8 cellular contexts compared by ENCODE assay signal in genomic region chr7:25179771-25180591, GRCh38. TPM values are rescaled to one million over a fixed set of nuclear protein-coding genes. Genes with fewer than 3 reads are reported as not detected.
DNase-seq lines count a peak whose midpoint lies in the region; ATAC-seq and TF ChIP-seq lines count a peak whose summit lies in the region.

No MANE protein-coding gene starts in this region.

- 0% methylated on average over 8 of the region's 74 CpGs for WGBS in right lobe of liver (ENCODE audit: insufficient coverage, low coverage, low lambda C conversion rate, missing lambda C conversion rate)

- intact Hi-C loops in right lobe of liver (cut with DNase I), result no loop called here

- H3K9me3 ChIP-seq in CD4-positive, CD25-positive, alpha-beta regulatory T cell (ENCODE audit: control insufficient read depth in 2 of 2, low read length in 2 of 2), result no peaks in the 10 kb centered on the region
- H3K9me3 ChIP-seq in right lobe of liver, result no peaks in the 10 kb centered on the region

- TF ChIP-seq CTCF in right lobe of liver (IDR thresholded peaks at IDR 0.05), result peak; percentile 58 to 93 (median 88)

- peak overlapping the region; percentile 82 for H3K27ac ChIP-seq in CD4-positive, CD25-positive, alpha-beta regulatory T cell (ENCODE audit: insufficient read depth, low read length, poor library complexity, severe bottlenecking)
- peak overlapping the region; percentile 59 to 75 (median 71) for H3K27ac ChIP-seq in right lobe of liver

- ATAC-seq in CD4-positive, CD25-positive, alpha-beta regulatory T cell (ENCODE audit: low read depth in 2 of 2), result peak; percentile 96
- ATAC-seq in GM19372 (IDR thresholded peaks at IDR 0.05; ENCODE audit: low read depth, unreplicated experiment), result peak; percentile 95
- peak; percentile 95 for ATAC-seq in HG03520 (IDR thresholded peaks at IDR 0.05; ENCODE audit: unreplicated experiment)
- peak; percentile 98 to 99 (median 98) for ATAC-seq in right lobe of liver

- no peaks in the 10 kb centered on the region for H3K27me3 ChIP-seq in CD4-positive, CD25-positive, alpha-beta regulatory T cell (ENCODE audit: control insufficient read depth, insufficient read depth, low read length)
- H3K27me3 ChIP-seq in right lobe of liver, result no peaks in the 10 kb centered on the region

- peak overlapping the region; percentile 70 for H3K4me3 ChIP-seq in CD4-positive, CD25-positive, alpha-beta regulatory T cell (ENCODE audit: low read depth, low read length)
- H3K4me3 ChIP-seq in right lobe of liver, result peak overlapping the region; percentile 72 to 74 (median 74)

- peak overlapping the region; percentile 89 to 95 (median 92) for H3K4me3 Mint-ChIP-seq in CD4-positive, CD25-positive, alpha-beta regulatory T cell
- H3K4me3 Mint-ChIP-seq in activated CD4-positive, alpha-beta T cell treated with anti-CD3 and anti-CD28 coated beads, Interleukin-2, amount 10 ng/mL, durations not matched to agents 7 days and 5 days, result peak overlapping the region; percentile 79

- peak; percentile 89 to 93 (median 92) for DNase-seq in CD4-positive, CD25-positive, alpha-beta regulatory T cell
- DNase-seq in NCI-H526 (lab: John Stamatoyannopoulos, UW) (peak; percentile 61 to 92), dedifferentiated amniotic fluid mesenchymal stem cell (ENCODE audit: extremely low spot score) (peak; percentile 64), right lobe of liver (peak; percentile 93 to 95 (median 95))
- peak; percentile 93 for DNase-seq in activated CD4-positive, alpha-beta T cell treated with anti-CD3 and anti-CD28 coated beads, Interleukin-2, amount 10 ng/mL, durations not matched to agents 7 days and 5 days
- DNase-seq in stimulated activated CD4-positive, alpha-beta T cell treated with anti-CD3 and anti-CD28 coated beads, Interleukin-4, amount 100 ng/mL, for 1 hour, result peak; percentile 98

- peak overlapping the region; percentile 82 to 93 (median 92) for H3K27ac Mint-ChIP-seq in CD4-positive, CD25-positive, alpha-beta regulatory T cell
- peak overlapping the region; percentile 90 for H3K27ac Mint-ChIP-seq in activated CD4-positive, alpha-beta T cell treated with anti-CD3 and anti-CD28 coated beads, Interleukin-2, amount 10 ng/mL, durations not matched to agents 7 days and 5 days

- H3K9me3 Mint-ChIP-seq in CD4-positive, CD25-positive, alpha-beta regulatory T cell, result peaks cover 0 to 2% (median 0%) of the 10 kb centered on the region in 7 donors
- no peaks in the 10 kb centered on the region for H3K9me3 Mint-ChIP-seq in activated CD4-positive, alpha-beta T cell treated with anti-CD3 and anti-CD28 coated beads, Interleukin-2, amount 10 ng/mL, durations not matched to agents 7 days and 5 days

- peaks cover 0 to 23% (median 17%) of the 10 kb centered on the region in 4 donors for H3K4me1 Mint-ChIP-seq in CD4-positive, CD25-positive, alpha-beta regulatory T cell
- peaks cover 23% of the 10 kb centered on the region for H3K4me1 Mint-ChIP-seq in activated CD4-positive, alpha-beta T cell treated with anti-CD3 and anti-CD28 coated beads, Interleukin-2, amount 10 ng/mL, durations not matched to agents 7 days and 5 days

- POLR2A ChIA-PET in activated CD4-positive, alpha-beta T cell treated with anti-CD3 and anti-CD28 coated beads, Interleukin-2, amount 10 ng/mL, durations not matched to agents 7 days and 5 days (lab: Charles Lee), result interaction anchor here (0.6 kb wide), 1 partner anchor 64 kb away, joined by 3 read pairs; no protein-coding TSS in a partner anchor

- H3K27me3 Mint-ChIP-seq in CD4-positive, CD25-positive, alpha-beta regulatory T cell, result peaks cover 10% of the 10 kb centered on the region
- peaks cover 4% of the 10 kb centered on the region for H3K27me3 Mint-ChIP-seq in activated CD4-positive, alpha-beta T cell treated with anti-CD3 and anti-CD28 coated beads, Interleukin-2, amount 10 ng/mL, durations not matched to agents 7 days and 5 days

- peaks cover 10% of the 10 kb centered on the region for H3K36me3 Mint-ChIP-seq in CD4-positive, CD25-positive, alpha-beta regulatory T cell
- peaks cover 4% of the 10 kb centered on the region for H3K36me3 Mint-ChIP-seq in activated CD4-positive, alpha-beta T cell treated with anti-CD3 and anti-CD28 coated beads, Interleukin-2, amount 10 ng/mL, durations not matched to agents 7 days and 5 days (ENCODE audit: low read depth)

- CTCF ChIA-PET in activated CD4-positive, alpha-beta T cell treated with anti-CD3 and anti-CD28 coated beads, Interleukin-2, amount 10 ng/mL, durations not matched to agents 7 days and 5 days (lab: Charles Lee), result interaction anchor here (0.6 to 1.5 kb wide), 9 partner anchors 9 to 667 kb away, joined by 3 to 9 read pairs (median 3); partner anchors contain the start of gene CYCS

- no peaks in the 10 kb centered on the region for H3K36me3 ChIP-seq in CD4-positive, CD25-positive, alpha-beta regulatory T cell (ENCODE audit: control insufficient read depth, insufficient read depth, low read length)
- H3K36me3 ChIP-seq in right lobe of liver, result no peaks in the 10 kb centered on the region

- peaks cover 13% of the 10 kb centered on the region for H3K4me1 ChIP-seq in CD4-positive, CD25-positive, alpha-beta regulatory T cell (ENCODE audit: control insufficient read depth, insufficient read depth, low read length, poor library complexity, severe bottlenecking)
- peaks cover 0 to 3% (median 0%) of the 10 kb centered on the region in 4 donors for H3K4me1 ChIP-seq in right lobe of liver

- peak; percentile 43 for TF ChIP-seq POLR2A in right lobe of liver (IDR thresholded peaks at IDR 0.05)

RNA-seq across cellular contexts. Expression of gene NPVF, which starts 48.3 kb away (rescaled TPM):
- not detected for total RNA-seq in CD4-positive, CD25-positive, alpha-beta regulatory T cell
- not detected for polyA plus RNA-seq in CD4-positive, CD25-positive, alpha-beta regulatory T cell
- not detected for total RNA-seq in activated CD4-positive, alpha-beta T cell treated with anti-CD3 and anti-CD28 coated beads, Interleukin-2, amount 10 ng/mL, durations not matched to agents 7 days and 5 days
- not detected for total RNA-seq in right lobe of liver

RNA-seq across cellular contexts. Expression of gene CYCS, which starts 54.9 kb away (rescaled TPM):
- total RNA-seq in CD4-positive, CD25-positive, alpha-beta regulatory T cell, result 186 TPM
- polyA plus RNA-seq in CD4-positive, CD25-positive, alpha-beta regulatory T cell, result 100 to 1,000 TPM; 119 to 161 (median 136) TPM
- total RNA-seq in activated CD4-positive, alpha-beta T cell treated with anti-CD3 and anti-CD28 coated beads, Interleukin-2, amount 10 ng/mL, durations not matched to agents 7 days and 5 days, result 100 to 1,000 TPM in 1 of 2 experiments, 10 to 100 TPM in 1; 96.1 to 108 TPM
- total RNA-seq in right lobe of liver, result 10 to 100 TPM; 45.8 to 79.9 (median 52.8) TPM

Comparison
In these comparisons a context has a peak if more than half of its experiments do, and no peak if none do; other contexts are left out.
1. Peak in every context shown above with its lines: DNase-seq, ATAC-seq, H3K4me3 ChIP-seq and H3K27ac ChIP-seq.